Comparison of ENCODE assay signal across 9 cellular contexts in genomic region chr3:196609815-196610515, GRCh38. TPM values are rescaled to one million over a fixed set of nuclear protein-coding genes. Genes with fewer than 3 reads are reported as not detected.
A peak's percentile ranks its signal among the peaks of the same experiment; 100 is the strongest.
DNase-seq lines count a peak whose midpoint lies in the region; ATAC-seq and TF ChIP-seq lines count a peak whose summit lies in the region.
"Had no signal": no experiment of that assay in that cellular context is flagged by ENCODE, and none has a peak within 500 bp of the region (broad histone marks: within the 10 kb centered on the region; RNA-seq: fewer than 3 reads in every experiment).

No MANE protein-coding gene starts in this region.

- 77 to 82% (median 81%) methylated on average over 6 of the region's 6 CpGs for WGBS in heart left ventricle, 4 donors
- 70 to 78% methylated on average over 6 of the region's 6 CpGs for WGBS in upper lobe of left lung, 2 donors

- H3K27ac ChIP-seq in heart left ventricle (peak overlapping the region in 7 of 12 donors; percentile 2 to 85 (median 44)), upper lobe of left lung (peak overlapping the region in 3 of 4 donors; percentile 23 to 73 (median 50))

- peak overlapping the region; percentile 71 for H3K27ac Mint-ChIP-seq in T-helper 1 cell treated with Interleukin-12 subunit alpha and Interleukin-12 subunit beta and Interleukin-4 antibody, amounts not matched to agents 30 μg/mL and 1 μg/mL, for 36 hours

- no peaks in the 10 kb centered on the region for H3K36me3 Mint-ChIP-seq in T-helper 1 cell treated with Interleukin-12 subunit alpha and Interleukin-12 subunit beta and Interleukin-4 antibody, amounts not matched to agents 30 μg/mL and 1 μg/mL, for 36 hours (ENCODE audit: low read depth)

- H3K36me3 ChIP-seq in heart left ventricle (no peaks in the 10 kb centered on the region), iPS-15b (ENCODE audit: control insufficient read depth, insufficient read depth, low read length) (no peaks in the 10 kb centered on the region), upper lobe of left lung (no peaks in the 10 kb centered on the region)

- H3K4me1 ChIP-seq in heart left ventricle (peaks cover 0 to 36% (median 18%) of the 10 kb centered on the region in 12 donors), iPS-15b (ENCODE audit: control insufficient read depth, insufficient read depth, low read length) (no peaks in the 10 kb centered on the region), upper lobe of left lung (peaks cover 14 to 25% (median 22%) of the 10 kb centered on the region in 4 donors)

- peak overlapping the region in 1 of 12 donors; percentile 1 for H3K4me3 ChIP-seq in heart left ventricle
- no peak overlapping the region for H3K4me3 ChIP-seq in iPS-15b (ENCODE audit: low read depth, low read length)
- no peak overlapping the region for H3K4me3 ChIP-seq in upper lobe of left lung
- H3K4me3 ChIP-seq: coronary artery had no signal

- ATAC-seq in heart left ventricle (no peak), Right ventricle myocardium superior (ENCODE audit: poor library complexity) (no peak), upper lobe of left lung (ENCODE audit: low FRiP score in 2 of 2) (peak in 1 of 2 donors; percentile 36), GM21528 (IDR thresholded peaks at IDR 0.05; ENCODE audit: low FRiP score, unreplicated experiment) (no peak), GM18858 (IDR thresholded peaks at IDR 0.05; ENCODE audit: unreplicated experiment) (no peak)

- no peak for DNase-seq in heart left ventricle
- no peak for DNase-seq in Right ventricle myocardium superior
- DNase-seq in upper lobe of left lung = no peak
- DNase-seq in HuH-7 (ENCODE audit: low spot score) = no peak

- TF ChIP-seq POLR2A in heart left ventricle (IDR thresholded peaks at IDR 0.05) (no peak), upper lobe of left lung (IDR thresholded peaks at IDR 0.05) (no peak)

- intact Hi-C loops in heart left ventricle (cut with DNase I) (loop anchor here (1.0 to 5.0 kb wide), 7 partner anchors 23 to 362 kb away; partner anchors contain the start of gene PIGZ (in 1 of the 10)), Right ventricle myocardium superior (cut with DNase I) (loop anchor here (5.0 kb wide), 1 partner anchor 77 kb away; no protein-coding TSS in a partner anchor)

- TF ChIP-seq CTCF in heart left ventricle (IDR thresholded peaks at IDR 0.05) (no peak), upper lobe of left lung (IDR thresholded peaks at IDR 0.05) (no peak)

- H3K9me3 Mint-ChIP-seq in T-helper 1 cell treated with Interleukin-12 subunit alpha and Interleukin-12 subunit beta and Interleukin-4 antibody, amounts not matched to agents 30 μg/mL and 1 μg/mL, for 36 hours = no peaks in the 10 kb centered on the region

- H3K9me3 ChIP-seq in heart left ventricle (peaks cover 0 to 9% (median 0%) of the 10 kb centered on the region in 12 donors), iPS-15b (ENCODE audit: control insufficient read depth, insufficient read depth, low read length) (no peaks in the 10 kb centered on the region), upper lobe of left lung (no peaks in the 10 kb centered on the region)

- H3K9ac ChIP-seq in iPS-15b (ENCODE audit: low read depth, low read length) = peak overlapping the region; percentile 17

- H3K4me1 Mint-ChIP-seq in T-helper 1 cell treated with Interleukin-12 subunit alpha and Interleukin-12 subunit beta and Interleukin-4 antibody, amounts not matched to agents 30 μg/mL and 1 μg/mL, for 36 hours (ENCODE audit: low read depth) = peaks cover 33% of the 10 kb centered on the region

- peak overlapping the region; percentile 27 for H3K4me3 Mint-ChIP-seq in T-helper 1 cell treated with Interleukin-12 subunit alpha and Interleukin-12 subunit beta and Interleukin-4 antibody, amounts not matched to agents 30 μg/mL and 1 μg/mL, for 36 hours

- no peaks in the 10 kb centered on the region for H3K27me3 Mint-ChIP-seq in T-helper 1 cell treated with Interleukin-12 subunit alpha and Interleukin-12 subunit beta and Interleukin-4 antibody, amounts not matched to agents 30 μg/mL and 1 μg/mL, for 36 hours (ENCODE audit: low read depth)

- H3K27me3 ChIP-seq in heart left ventricle (no peaks in the 10 kb centered on the region), iPS-15b (ENCODE audit: control insufficient read depth, insufficient read depth, low read length) (no peaks in the 10 kb centered on the region), upper lobe of left lung (no peaks in the 10 kb centered on the region)

- no peak for TF ChIP-seq EP300 in upper lobe of left lung (IDR thresholded peaks at IDR 0.05)

RNA-seq across cellular contexts. Expression of gene NRROS, which starts 29.5 kb away (rescaled TPM):
- total RNA-seq in heart left ventricle (10 to 100 TPM in 1 of 9 donors, 1 to 10 TPM in 8; 2.1 to 23.8 (median 3.4) TPM), Right ventricle myocardium superior (2.4 TPM), upper lobe of left lung (10 to 100 TPM in 5 of 6 donors, 1 to 10 TPM in 1; 6.5 to 23.2 (median 16.4) TPM)
- 1 to 10 TPM; 1.4 to 2.6 TPM for polyA plus RNA-seq in heart left ventricle

RNA-seq across cellular contexts. Expression of gene FBXO45, which starts 41.5 kb away (rescaled TPM):
- total RNA-seq in heart left ventricle (1 to 10 TPM; 5.3 to 7.9 (median 6.6) TPM), Right ventricle myocardium superior (7.9 TPM), upper lobe of left lung (1 to 10 TPM; 2.2 to 9.6 (median 6.4) TPM)
- 10 to 100 TPM in 1 of 2 donors, 1 to 10 TPM in 1; 2.1 to 10.8 TPM for polyA plus RNA-seq in heart left ventricle

RNA-seq across cellular contexts. Expression of gene WDR53, which starts 41.6 kb away (rescaled TPM):
- total RNA-seq in heart left ventricle = 10 to 100 TPM in 2 of 9 donors, 1 to 10 TPM in 7; 4.2 to 15.5 (median 8.4) TPM
- polyA plus RNA-seq in heart left ventricle = 1 to 10 TPM; 7.3 to 9.7 TPM
- 7.9 TPM for total RNA-seq in Right ventricle myocardium superior
- 10 to 100 TPM in 2 of 6 donors, 1 to 10 TPM in 3, under 1 TPM in 1; 1.00 to 31.4 (median 8.7) TPM for total RNA-seq in upper lobe of left lung
